8 cellular contexts compared by ENCODE assay signal in the genomic region with DNA sequence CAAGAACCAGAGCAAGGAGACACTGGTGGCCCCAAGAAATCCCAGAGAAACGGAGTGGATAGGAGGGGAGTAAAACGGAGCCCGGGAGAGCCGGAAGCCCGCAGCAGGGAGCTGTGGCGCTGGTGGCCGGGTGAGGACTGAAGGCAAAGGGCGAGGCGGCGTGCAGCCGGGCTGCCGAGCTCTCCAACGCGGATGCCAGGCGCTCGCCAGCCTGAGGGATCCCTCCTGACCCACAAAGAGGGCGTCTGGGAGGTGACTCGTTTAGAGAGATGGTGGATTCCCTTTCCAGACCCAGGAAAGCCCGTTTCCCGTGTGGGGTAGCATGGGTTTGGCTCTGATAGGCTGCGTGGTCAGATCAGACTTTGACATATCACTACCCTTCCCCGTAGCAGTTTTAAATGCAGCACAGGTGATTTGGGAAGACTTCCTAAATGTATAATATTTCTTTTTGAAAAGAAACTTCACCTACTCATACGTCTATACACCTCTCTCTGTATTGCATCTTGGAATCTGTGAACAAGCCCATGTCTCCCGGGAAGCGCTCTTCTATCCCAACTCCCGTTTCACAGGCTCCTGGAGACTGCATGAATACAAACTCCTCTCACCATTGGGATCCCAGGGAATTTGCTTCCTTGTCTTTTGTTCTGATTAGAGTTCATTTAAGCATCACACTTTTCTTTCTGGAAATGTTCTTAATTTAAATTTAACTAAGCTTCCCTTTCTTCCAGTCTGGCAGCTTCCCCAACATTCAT.
DNase-seq lines count a peak whose midpoint lies in the region; ATAC-seq and TF ChIP-seq lines count a peak whose summit lies in the region.

No MANE protein-coding gene starts in this region.

- H3K9me3 Mint-ChIP-seq in T-cell (no peaks in the 10 kb centered on the region), mesothelial cell of epicardium (no peaks in the 10 kb centered on the region)

- H3K4me3 ChIP-seq in ectodermal cell (ENCODE audit: insufficient read depth, low read depth, low read length): peak overlapping the region; percentile 65
- H3K4me3 ChIP-seq in thyroid gland (replicated peaks in 1 of 3): peak overlapping the region; percentile 3 to 58 (median 25)

- peak overlapping the region in 1 of 2 donors; percentile 17 for H3K27ac Mint-ChIP-seq in T-cell
- H3K27ac Mint-ChIP-seq in mesothelial cell of epicardium: peak overlapping the region; percentile 62

- DNase-seq in EH (ENCODE audit: low read depth) (peak; percentile 61), T-cell (peak in 1 of 34 experiments; percentile 7), mesothelial cell of epicardium (ENCODE audit: low spot score in 2 of 2, unreplicated experiment in 2 of 2) (peak in 1 of 2 experiments; percentile 45), thyroid gland (peak; percentile 47 to 51), cerebellar cortex (ENCODE audit: low spot score) (no peak)

- H3K27ac ChIP-seq in ectodermal cell (ENCODE audit: insufficient read depth, low read depth, low read length, poor library complexity, severe bottlenecking): no peak overlapping the region
- H3K27ac ChIP-seq in thyroid gland: peak overlapping the region in 2 of 3 donors; percentile 62 to 72

- intact Hi-C loops in thyroid gland (cut with DNase I): loop anchor here (5.0 kb wide), 1 partner anchor 143 kb away; no protein-coding TSS in a partner anchor

- peaks cover 39 to 51% (median 40%) of the 10 kb centered on the region in 3 donors for H3K4me1 Mint-ChIP-seq in T-cell
- peaks cover 20% of the 10 kb centered on the region for H3K4me1 Mint-ChIP-seq in mesothelial cell of epicardium

- peaks cover 18% of the 10 kb centered on the region for H3K27me3 ChIP-seq in ectodermal cell (ENCODE audit: control insufficient read depth, insufficient read depth, low read length, poor library complexity, severe bottlenecking)
- no peaks in the 10 kb centered on the region for H3K27me3 ChIP-seq in thyroid gland

- H3K27me3 Mint-ChIP-seq in T-cell (peaks cover 0 to 8% of the 10 kb centered on the region in 2 donors), mesothelial cell of epicardium (ENCODE audit: low read depth) (peaks cover 31% of the 10 kb centered on the region)

- ATAC-seq in HG02759 (IDR thresholded peaks at IDR 0.05; ENCODE audit: unreplicated experiment) (peak; percentile 20), T-cell (replicated peaks in 1 of 4) (peak in 1 of 4 experiments; percentile 6), HG03520 (IDR thresholded peaks at IDR 0.05; ENCODE audit: unreplicated experiment) (no peak)

- peak overlapping the region; percentile 86 to 95 (median 92) for H3K4me3 Mint-ChIP-seq in T-cell
- H3K4me3 Mint-ChIP-seq in mesothelial cell of epicardium: peak overlapping the region; percentile 82

- CTCF ChIA-PET in T-cell (lab: Charles Lee): interaction anchor here (0.9 to 1.5 kb wide), 2 partner anchors 9 to 107 kb away, joined by 3 to 4 read pairs; no protein-coding TSS in a partner anchor

- whole genome bisulfite sequencing in ectodermal cell, 2 experiments: 0 to 1% methylated on average over 25 of the region's 26 CpGs
- WGBS in thyroid gland, 2 donors: 20 to 34% methylated on average over 22 to 24 of the region's 26 CpGs

- H3K36me3 ChIP-seq in ectodermal cell (ENCODE audit: control insufficient read depth, insufficient read depth, low read length) (no peaks in the 10 kb centered on the region), thyroid gland (no peaks in the 10 kb centered on the region)

- no peak for TF ChIP-seq POLR2A in thyroid gland (IDR thresholded peaks at IDR 0.05)

- H3K9me3 ChIP-seq in ectodermal cell (ENCODE audit: control insufficient read depth, low read length) (no peaks in the 10 kb centered on the region), thyroid gland (no peaks in the 10 kb centered on the region)

- H3K4me1 ChIP-seq in ectodermal cell (ENCODE audit: control insufficient read depth, insufficient read depth, low read length): peaks cover 3% of the 10 kb centered on the region
- peaks cover 0 to 20% of the 10 kb centered on the region in 2 donors for H3K4me1 ChIP-seq in thyroid gland

- TF ChIP-seq CTCF in mesothelial cell of epicardium (IDR thresholded peaks at IDR 0.05; ENCODE audit: unreplicated experiment): no peak
- TF ChIP-seq CTCF in thyroid gland (IDR thresholded peaks at IDR 0.05): no peak

- H3K36me3 Mint-ChIP-seq in T-cell (no peaks in the 10 kb centered on the region), mesothelial cell of epicardium (no peaks in the 10 kb centered on the region)

- POLR2A ChIA-PET in T-cell (lab: Charles Lee): no interaction called here
